Comparison of ENCODE assay signal across 8 cellular contexts in the genomic region with DNA sequence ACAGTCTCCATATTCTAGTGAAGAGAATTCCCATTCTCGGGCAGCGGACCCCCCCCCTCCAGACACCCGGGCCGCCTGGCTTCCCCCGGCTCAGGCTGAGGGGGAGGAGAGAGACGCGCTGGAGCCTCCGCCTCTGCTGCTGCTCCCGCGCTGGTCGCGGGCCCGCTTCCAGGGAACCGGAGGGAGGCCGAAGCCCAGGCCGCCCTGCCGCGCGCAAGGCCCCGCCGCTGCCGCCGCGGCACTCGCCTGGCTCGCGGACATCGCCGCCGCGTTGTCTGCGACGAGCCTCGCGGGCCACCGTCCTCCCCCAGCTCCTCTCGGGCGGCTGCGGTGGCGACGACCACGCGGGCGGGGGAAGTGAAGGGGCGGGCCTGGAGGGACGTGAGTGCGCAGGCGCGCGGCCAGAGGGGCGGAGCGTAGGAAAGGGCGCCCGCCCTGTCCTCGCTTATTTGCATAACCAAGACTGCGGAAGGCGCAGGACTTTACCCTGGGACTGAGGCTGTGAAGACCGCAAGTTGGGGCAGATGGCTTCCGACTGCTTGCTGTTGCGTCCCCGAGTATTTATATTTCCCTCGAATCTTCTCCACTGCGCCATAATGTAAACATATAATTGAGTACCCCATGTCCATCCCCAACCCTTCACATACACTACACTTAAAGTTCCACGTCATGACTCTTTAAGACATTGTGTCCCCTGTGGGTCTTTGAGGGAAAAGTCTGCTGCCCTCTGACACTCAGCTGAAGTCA. TPM values are rescaled to one million over a fixed set of nuclear protein-coding genes. Genes with fewer than 3 reads are reported as not detected.
DNase-seq lines count a peak whose midpoint lies in the region; ATAC-seq and TF ChIP-seq lines count a peak whose summit lies in the region.

A gene with protein sequence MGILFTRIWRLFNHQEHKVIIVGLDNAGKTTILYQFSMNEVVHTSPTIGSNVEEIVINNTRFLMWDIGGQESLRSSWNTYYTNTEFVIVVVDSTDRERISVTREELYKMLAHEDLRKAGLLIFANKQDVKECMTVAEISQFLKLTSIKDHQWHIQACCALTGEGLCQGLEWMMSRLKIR (minus strand): TSS at position 279 of the 747 bp plus-strand sequence. CDS start 245 bp downstream, at position 34.

- H2AFZ ChIP-seq in osteoblast (ENCODE audit: low read length), result peak within 1 kb of the TSS; percentile 100

- H3K4me2 ChIP-seq in osteoblast (ENCODE audit: insufficient read depth, low read length), result peak within 1 kb of the TSS; percentile 100

- DNase-seq in NCI-H1092 treated with DMSO at 0.1 percent for 48 hours (lab: John Stamatoyannopoulos, UW) (peak; percentile 87), SKM-1 (lab: John Stamatoyannopoulos, UW; ENCODE audit: unreplicated experiment) (peak; percentile 74), glutamatergic neuron (peak; percentile 97), osteoblast (ENCODE audit: insufficient read length, low spot score, missing footprints) (peak; percentile 99), thoracic aorta (ENCODE audit: low spot score) (peak; percentile 73)
- DNase-seq in activated naive CD4-positive, alpha-beta T cell treated with anti-CD3 and anti-CD28 coated beads, Interleukin-2, amount 50 U/mL, for 72 hours (ENCODE audit: low spot score in 2 of 2), result peak; percentile 95 to 97

- H3K4me3 ChIP-seq in GM08714 (ENCODE audit: low read length) (peak within 1 kb of the TSS; percentile 84), osteoblast (ENCODE audit: insufficient read depth, low read length) (peak within 1 kb of the TSS; percentile 93), thoracic aorta (peak within 1 kb of the TSS; percentile 90)

- TF ChIP-seq CTCF in glutamatergic neuron (IDR thresholded peaks at IDR 0.05; ENCODE audit: partially characterized antibody, unreplicated experiment) (no peak), osteoblast (IDR thresholded peaks at IDR 0.05; ENCODE audit: extremely low read depth, low read depth, low read length) (no peak), thoracic aorta (IDR thresholded peaks at IDR 0.05) (no peak)

- H3K9me3 ChIP-seq in osteoblast (ENCODE audit: low read depth, low read length) (no peaks in the 10 kb centered on the region), thoracic aorta (no peaks in the 10 kb centered on the region)

- peaks cover 26% of the 10 kb centered on the region for H3K4me1 ChIP-seq in osteoblast (ENCODE audit: insufficient read depth, low read length)
- H3K4me1 ChIP-seq in thoracic aorta (ENCODE audit: control insufficient read depth in 1 of 2, low read depth in 2 of 2), result peaks cover 27 to 32% of the 10 kb centered on the region in 2 donors

- H3K27ac Mint-ChIP-seq in activated naive CD4-positive, alpha-beta T cell treated with anti-CD3 and anti-CD28 coated beads, Interleukin-2, amount 50 U/mL, for 72 hours, result peak within 1 kb of the TSS; percentile 93 to 96
- H3K27ac Mint-ChIP-seq in glutamatergic neuron (ENCODE audit: unreplicated experiment), result peak within 1 kb of the TSS; percentile 94

- peaks cover 49% of the 10 kb centered on the region for H3K79me2 ChIP-seq in osteoblast (ENCODE audit: insufficient read depth, low read length)

- peak within 1 kb of the TSS; percentile 96 for H3K4me3 Mint-ChIP-seq in glutamatergic neuron (ENCODE audit: unreplicated experiment)

- H3K36me3 Mint-ChIP-seq in activated naive CD4-positive, alpha-beta T cell treated with anti-CD3 and anti-CD28 coated beads, Interleukin-2, amount 50 U/mL, for 72 hours, result peaks cover 6 to 12% of the 10 kb centered on the region in 2 donors
- no peaks in the 10 kb centered on the region for H3K36me3 Mint-ChIP-seq in glutamatergic neuron (ENCODE audit: unreplicated experiment)

- H3K36me3 ChIP-seq in osteoblast (ENCODE audit: insufficient read depth, low read length) (no peaks in the 10 kb centered on the region), thoracic aorta (no peaks in the 10 kb centered on the region)

- peaks cover 5% of the 10 kb centered on the region for H3K27me3 Mint-ChIP-seq in glutamatergic neuron (ENCODE audit: unreplicated experiment)

- peaks cover 28% of the 10 kb centered on the region for H4K20me1 ChIP-seq in osteoblast (ENCODE audit: insufficient read depth, low read length)

- peaks cover 16% of the 10 kb centered on the region for H3K4me1 Mint-ChIP-seq in glutamatergic neuron (ENCODE audit: low read depth, unreplicated experiment)

- H3K27ac ChIP-seq in osteoblast (ENCODE audit: low read depth, low read length) (peak within 1 kb of the TSS; percentile 76), thoracic aorta (peak within 1 kb of the TSS; percentile 87)

- no peaks in the 10 kb centered on the region for H3K27me3 ChIP-seq in osteoblast (ENCODE audit: insufficient read depth, low read length)
- H3K27me3 ChIP-seq in thoracic aorta (replicated peaks; ENCODE audit: insufficient read depth), result no peaks in the 10 kb centered on the region

- peaks cover 5 to 6% of the 10 kb centered on the region in 2 donors for H3K9me3 Mint-ChIP-seq in activated naive CD4-positive, alpha-beta T cell treated with anti-CD3 and anti-CD28 coated beads, Interleukin-2, amount 50 U/mL, for 72 hours
- H3K9me3 Mint-ChIP-seq in glutamatergic neuron (ENCODE audit: unreplicated experiment), result peaks cover 9% of the 10 kb centered on the region

- ATAC-seq in HG02610 (IDR thresholded peaks at IDR 0.05; ENCODE audit: unreplicated experiment) (peak; percentile 96), thoracic aorta (ENCODE audit: insufficient number of reproducible peaks, low FRiP score, low read depth) (peak; percentile 97)
- peak; percentile 97 for ATAC-seq in activated naive CD4-positive, alpha-beta T cell treated with anti-CD3 and anti-CD28 coated beads, Interleukin-2, amount 50 U/mL, for 72 hours

RNA-seq across cellular contexts. Expression of the gene that starts here (rescaled TPM):
- total RNA-seq in activated naive CD4-positive, alpha-beta T cell treated with anti-CD3 and anti-CD28 coated beads, Interleukin-2, amount 50 U/mL, for 72 hours, result 10 to 100 TPM; 46.9 to 64.5 TPM
- 30.3 TPM for total RNA-seq in glutamatergic neuron (ENCODE audit: unreplicated experiment)
- total RNA-seq in osteoblast, result 44.8 and 47.8 TPM in 2 replicates
- 100 to 1,000 TPM in 1 of 2 donors, 10 to 100 TPM in 1; 44.1 to 133 TPM for total RNA-seq in thoracic aorta

Comparison
In these comparisons a context has a peak if more than half of its experiments do, and no peak if none do; other contexts are left out.
1. Peak in every context shown above with its lines: DNase-seq, ATAC-seq, H3K4me3 ChIP-seq and H3K27ac ChIP-seq.